ENCODE assay signal across 27 cellular contexts in genomic region chr6:96022225-96022624, GRCh38. TPM values are rescaled to one million over a fixed set of nuclear protein-coding genes. Genes with fewer than 3 reads are reported as not detected.
"Had no signal": no experiment of that assay in that cellular context is flagged by ENCODE, and none has a peak within 500 bp of the region (broad histone marks: within the 10 kb centered on the region; RNA-seq: fewer than 3 reads in every experiment).

No MANE protein-coding gene starts in this region.

- H3K4me1 ChIP-seq: adrenal gland, ascending aorta, esophagus muscularis mucosa, left ventricle myocardium inferior, uterus had no signal

- H3K27ac ChIP-seq: adrenal gland, ascending aorta, brain microvascular endothelial cell, esophagus muscularis mucosa, left ventricle myocardium inferior, neural progenitor cell, uterus had no signal

- H3K27me3 ChIP-seq: adrenal gland, ascending aorta, brain microvascular endothelial cell, uterus had no signal

- H3K9me3 ChIP-seq: adrenal gland, ascending aorta, esophagus muscularis mucosa, left ventricle myocardium inferior, uterus had no signal

- H3K36me3 ChIP-seq: adrenal gland, ascending aorta, brain microvascular endothelial cell, esophagus muscularis mucosa, left ventricle myocardium inferior, neural progenitor cell, uterus had no signal

- DNase-seq: activated B cell treated with CpG ODN at 0.5 μM for 24 hours; activated CD4-positive, alpha-beta T cell treated with anti-CD3 and anti-CD28 coated beads for 36 hours; activated CD4-positive, alpha-beta T cell treated with anti-CD3 and anti-CD28 coated beads, Interleukin-2, amount 50 U/mL, for 48 hours; activated CD8-positive, alpha-beta memory T cell treated with anti-CD3 and anti-CD28 coated beads, Interleukin-2, amount 50 U/mL, for 48 hours; activated naive CD4-positive, alpha-beta T cell; activated T-cell treated with anti-CD3 and anti-CD28 coated beads, Interleukin-2, amount 50 U/mL, for 4 hours; adrenal gland; brain microvascular endothelial cell; caudate nucleus; dermis blood vessel endothelial cell; effector memory CD4-positive, alpha-beta T cell; hippocampal formation; left ventricle myocardium inferior; naive thymus-derived CD8-positive, alpha-beta T cell; posterior cingulate gyrus; stimulated activated CD4-positive, alpha-beta T cell treated with anti-CD3 and anti-CD28 coated beads, Interleukin-2, amount 100 ng/mL, for 48 hours; stimulated activated CD8-positive, alpha-beta memory T cell treated with anti-CD3 and anti-CD28 coated beads, Interleukin-4, amount 100 ng/mL, for 48 hours; stimulated activated naive B cell treated with anti-CD40 and anti-IgM and Interleukin-4, amounts not matched to agents 10 μg/mL and 1 μg/mL and 100 μg/mL, for 72 hours; trophoblast cell; uterus had no signal

- H2AFZ ChIP-seq: neural progenitor cell had no signal

- H3K4me2 ChIP-seq: neural progenitor cell had no signal

- H3K4me3 ChIP-seq: adrenal gland, ascending aorta, esophagus muscularis mucosa, left ventricle myocardium inferior, neural progenitor cell, uterus had no signal

RNA-seq across cellular contexts. Expression of gene FUT9, which starts 6.5 kb away (rescaled TPM):
- total RNA-seq: activated B cell treated with CpG ODN at 0.5 μM for 24 hours; activated CD4-positive, alpha-beta T cell treated with anti-CD3 and anti-CD28 coated beads for 36 hours; activated CD8-positive, alpha-beta memory T cell treated with anti-CD3 and anti-CD28 coated beads for 36 hours; activated T-cell treated with anti-CD3 and anti-CD28 coated beads, Interleukin-2, amount 50 U/mL, for 4 hours; activated T-helper 2 cell treated with anti-CD3 and anti-CD28 coated beads, Interferon-gamma antibody, Interleukin-2, Interleukin-4, amounts not matched to agents 10 μg/mL and 5 μg/mL and 100 μg/mL, durations not matched to agents 14 hours and 24 hours and 36 hours; ascending aorta; dermis blood vessel endothelial cell; esophagus muscularis mucosa; left ventricle myocardium inferior; lung microvascular endothelial cell; naive thymus-derived CD8-positive, alpha-beta T cell; omental fat pad had no signal
